20 cellular contexts compared by ENCODE assay signal in genomic region chr4:54852602-54853001, GRCh38.
DNase-seq lines count a peak whose midpoint lies in the region; ATAC-seq, FAIRE-seq and TF ChIP-seq lines count a peak whose summit lies in the region.
"Had no signal": no experiment of that assay in that cellular context is flagged by ENCODE, and none has a peak within 500 bp of the region (broad histone marks: within the 10 kb centered on the region; RNA-seq: fewer than 3 reads in every experiment).

No MANE protein-coding gene starts in this region.

- in situ Hi-C loops in K562 (cut with MboI) = no loop called here

- peak; percentile 37 for ATAC-seq in activated CD8-positive, alpha-beta T cell treated with anti-CD3 and anti-CD28 coated beads for 36 hours
- ATAC-seq in activated CD8-positive, alpha-beta T cell treated with anti-CD3 and anti-CD28 coated beads, Interleukin-2, amount 10 ng/mL, durations not matched to agents 7 days and 5 days = no peak
- ATAC-seq in K562 (peak; percentile 57), HG03025 (IDR thresholded peaks at IDR 0.05; ENCODE audit: low FRiP score, unreplicated experiment) (no peak), left ventricle myocardium superior (no peak)
- ATAC-seq: CD8-positive, alpha-beta T cell had no signal

- intact Hi-C loops in activated CD8-positive, alpha-beta T cell treated with anti-CD3 and anti-CD28 coated beads for 36 hours (cut with micrococcal nuclease) = no loop called here
- intact Hi-C loops in K562 (cut with micrococcal nuclease) = no loop called here
- intact Hi-C loops in left ventricle myocardium superior (cut with micrococcal nuclease) = no loop called here

- H3K36me3 ChIP-seq in K562 (ENCODE audit: control insufficient read depth, insufficient read depth, low read length) = no peaks in the 10 kb centered on the region

- H3K4me1 ChIP-seq in K562 (replicated peaks in 1 of 2; ENCODE audit: control insufficient read depth in 2 of 2, insufficient read depth in 2 of 2, low read length in 2 of 2) = no peaks in the 10 kb centered on the region

- no peak overlapping the region for H3K27ac Mint-ChIP-seq in activated CD8-positive, alpha-beta T cell treated with anti-CD3 and anti-CD28 coated beads for 36 hours
- no peak overlapping the region for H3K27ac Mint-ChIP-seq in activated CD8-positive, alpha-beta T cell treated with anti-CD3 and anti-CD28 coated beads, Interleukin-2, amount 10 ng/mL, durations not matched to agents 7 days and 5 days
- H3K27ac Mint-ChIP-seq: CD14-positive monocyte; CD8-positive, alpha-beta T cell; IgD-negative memory B cell had no signal

- TF ChIP-seq CTCF in activated CD8-positive, alpha-beta T cell treated with anti-CD3 and anti-CD28 coated beads for 36 hours (IDR thresholded peaks at IDR 0.05) = no peak
- TF ChIP-seq CTCF in K562 (IDR thresholded peaks at IDR 0.05 in 2 of 3, conservative IDR thresholded peaks at IDR 0.05 in 1 of 3; ENCODE audit: insufficient read depth in 2 of 3, low read depth in 1 of 3, low read length in 3 of 3) = no peak

- whole genome bisulfite sequencing in K562 (ENCODE audit: insufficient coverage, low coverage, missing lambda C conversion rate) = 4% methylated on average over 2 of the region's 2 CpGs

- BruUV-seq in K562 (replicated peaks; lab: Mats Ljungman, UMichigan) = no TSS peak

- H3K4me3 ChIP-seq in K562 = no peak overlapping the region

- TF ChIP-seq POLR2A in K562 (conservative IDR thresholded peaks at IDR 0.05) (no peak), H54 (IDR thresholded peaks at IDR 0.05; ENCODE audit: low read depth, low read length) (no peak)

- no peak overlapping the region for H2AFZ ChIP-seq in K562 (ENCODE audit: low read depth, low read length)

- no peaks in the 10 kb centered on the region for H3K9me3 Mint-ChIP-seq in activated CD8-positive, alpha-beta T cell treated with anti-CD3 and anti-CD28 coated beads for 36 hours
- H3K9me3 Mint-ChIP-seq in activated CD8-positive, alpha-beta T cell treated with anti-CD3 and anti-CD28 coated beads, Interleukin-2, amount 10 ng/mL, durations not matched to agents 7 days and 5 days (ENCODE audit: insufficient read depth) = no peaks in the 10 kb centered on the region
- H3K9me3 Mint-ChIP-seq: CD8-positive, alpha-beta T cell; IgD-negative memory B cell had no signal

- TF ChIP-seq RAD21 in K562 (CRISPR knock-in tag; conservative IDR thresholded peaks at IDR 0.05 in 1 of 2, IDR thresholded peaks at IDR 0.05 in 1 of 2) = no peak

- no peaks in the 10 kb centered on the region for H3K9me3 ChIP-seq in K562 (replicated peaks; ENCODE audit: control insufficient read depth, insufficient read depth, low read depth, low read length)

- POLR2A ChIA-PET in activated CD8-positive, alpha-beta T cell treated with anti-CD3 and anti-CD28 coated beads for 36 hours (lab: Charles Lee) = no interaction called here
- POLR2A ChIA-PET in activated CD8-positive, alpha-beta T cell treated with anti-CD3 and anti-CD28 coated beads, Interleukin-2, amount 10 ng/mL, durations not matched to agents 7 days and 5 days (lab: Charles Lee) = no interaction called here
- POLR2A ChIA-PET in K562 (lab: Yijun Ruan, JAX) = no interaction called here

- no peak overlapping the region for H3K9ac ChIP-seq in K562 (ENCODE audit: insufficient read depth in 1 of 2, low read depth in 2 of 2, low read length in 2 of 2)

- no peak for TF ChIP-seq EP300 in K562 (IDR thresholded peaks at IDR 0.05; ENCODE audit: low read length)

- no peaks in the 10 kb centered on the region for H3K27me3 Mint-ChIP-seq in activated CD8-positive, alpha-beta T cell treated with anti-CD3 and anti-CD28 coated beads for 36 hours
- H3K27me3 Mint-ChIP-seq in activated CD8-positive, alpha-beta T cell treated with anti-CD3 and anti-CD28 coated beads, Interleukin-2, amount 10 ng/mL, durations not matched to agents 7 days and 5 days (ENCODE audit: low read depth) = no peaks in the 10 kb centered on the region

- DNase-seq in activated CD8-positive, alpha-beta T cell treated with anti-CD3 and anti-CD28 coated beads for 36 hours = peak; percentile 2
- DNase-seq in activated CD8-positive, alpha-beta T cell treated with anti-CD3 and anti-CD28 coated beads, Interleukin-2, amount 10 ng/mL, durations not matched to agents 7 days and 5 days = no peak
- DNase-seq in K562 (ENCODE audit: extremely low read depth in 1 of 4, low spot score in 3 of 4) (peak; percentile 5 to 26 (median 15)), substantia nigra (lab: John Stamatoyannopoulos, UW) (no peak), left ventricle myocardium superior (no peak), H54 (ENCODE audit: insufficient read length, low spot score) (no peak)
- DNase-seq: CD8-positive, alpha-beta T cell; COR-L47; DMS153; DMS79 treated with DMSO at 0.1 percent for 48 hours; EL; GOT3; HCEC 1CT had no signal

- H3K9me1 ChIP-seq in K562 (ENCODE audit: control insufficient read depth, insufficient read depth, low read length) = no peaks in the 10 kb centered on the region

- CTCF ChIA-PET in activated CD8-positive, alpha-beta T cell treated with anti-CD3 and anti-CD28 coated beads for 36 hours (lab: Charles Lee) = no interaction called here
- CTCF ChIA-PET in activated CD8-positive, alpha-beta T cell treated with anti-CD3 and anti-CD28 coated beads, Interleukin-2, amount 10 ng/mL, durations not matched to agents 7 days and 5 days (lab: Charles Lee) = no interaction called here
- CTCF ChIA-PET in K562 (lab: Yijun Ruan, JAX; ENCODE audit: low intra/inter-chr PET ratio) = no interaction called here

- no peak overlapping the region for H3K4me3 Mint-ChIP-seq in activated CD8-positive, alpha-beta T cell treated with anti-CD3 and anti-CD28 coated beads for 36 hours
- no peak overlapping the region for H3K4me3 Mint-ChIP-seq in activated CD8-positive, alpha-beta T cell treated with anti-CD3 and anti-CD28 coated beads, Interleukin-2, amount 10 ng/mL, durations not matched to agents 7 days and 5 days
- H3K4me3 Mint-ChIP-seq: CD14-positive monocyte; CD8-positive, alpha-beta T cell; IgD-negative memory B cell had no signal

- H3K27ac ChIP-seq in K562 (ENCODE audit: extremely low read depth, low read depth, low read length) (no peak overlapping the region), substantia nigra (ENCODE audit: low read depth, low read length, poor library complexity, severe bottlenecking) (peak overlapping the region; percentile 16)
- H3K27ac ChIP-seq: 22Rv1 had no signal

- 0 out of 5 replicates have a peak, but pooled peaks cover 0 to 3% of the 10 kb centered on the region in 2 experiments for H3K27me3 ChIP-seq in K562 (ENCODE audit: control insufficient read depth in 2 of 2, insufficient read depth in 2 of 2, low read length in 2 of 2)

- H3K36me3 Mint-ChIP-seq in activated CD8-positive, alpha-beta T cell treated with anti-CD3 and anti-CD28 coated beads for 36 hours (ENCODE audit: low read depth) = no peaks in the 10 kb centered on the region
- no peaks in the 10 kb centered on the region for H3K36me3 Mint-ChIP-seq in activated CD8-positive, alpha-beta T cell treated with anti-CD3 and anti-CD28 coated beads, Interleukin-2, amount 10 ng/mL, durations not matched to agents 7 days and 5 days (ENCODE audit: low read depth)
- H3K36me3 Mint-ChIP-seq: CD14-positive monocyte; CD8-positive, alpha-beta T cell had no signal

- no peak overlapping the region for H3K4me2 ChIP-seq in K562 (ENCODE audit: insufficient read depth, low read length)

- H3K4me1 Mint-ChIP-seq in activated CD8-positive, alpha-beta T cell treated with anti-CD3 and anti-CD28 coated beads for 36 hours (ENCODE audit: low read depth) = no peaks in the 10 kb centered on the region
- no peaks in the 10 kb centered on the region for H3K4me1 Mint-ChIP-seq in activated CD8-positive, alpha-beta T cell treated with anti-CD3 and anti-CD28 coated beads, Interleukin-2, amount 10 ng/mL, durations not matched to agents 7 days and 5 days (ENCODE audit: low read depth)
- H3K4me1 Mint-ChIP-seq: CD14-positive monocyte, IgD-negative memory B cell had no signal

- FAIRE-seq in K562 (lab: Jason Lieb, UNC) (no peak), H54 (lab: Jason Lieb, UNC) (no peak)
- FAIRE-seq: D721Med, G401.6, GM12891 had no signal

- H3K79me2 ChIP-seq in K562 (ENCODE audit: control insufficient read depth, insufficient read depth, low read length) = no peaks in the 10 kb centered on the region

- H4K20me1 ChIP-seq in K562 (replicated peaks; ENCODE audit: control insufficient read depth, insufficient read depth, low read length) = no peaks in the 10 kb centered on the region

TF ChIP-seq in K562, 482 proteins besides CTCF, POLR2A, EP300 and RAD21:
- TF ChIP-seq, protein P1, sequence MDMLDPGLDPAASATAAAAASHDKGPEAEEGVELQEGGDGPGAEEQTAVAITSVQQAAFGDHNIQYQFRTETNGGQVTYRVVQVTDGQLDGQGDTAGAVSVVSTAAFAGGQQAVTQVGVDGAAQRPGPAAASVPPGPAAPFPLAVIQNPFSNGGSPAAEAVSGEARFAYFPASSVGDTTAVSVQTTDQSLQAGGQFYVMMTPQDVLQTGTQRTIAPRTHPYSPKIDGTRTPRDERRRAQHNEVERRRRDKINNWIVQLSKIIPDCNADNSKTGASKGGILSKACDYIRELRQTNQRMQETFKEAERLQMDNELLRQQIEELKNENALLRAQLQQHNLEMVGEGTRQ (CRISPR knock-in tag; IDR thresholded peaks at IDR 0.05) = peak; percentile 86
- TF ChIP-seq NELFE (IDR thresholded peaks at IDR 0.05; ENCODE audit: insufficient read depth, insufficient read length) (no peak), ATF7 (IDR thresholded peaks at IDR 0.05) (0 out of 2 replicates have a peak, but pooled peaks have one; percentile 18), RAD51 (IDR thresholded peaks at IDR 0.05; ENCODE audit: borderline replicate concordance, low read depth) (peak; percentile 39; the same call in 1 of the 2 replicates), RBFOX2 (IDR thresholded peaks at IDR 0.05; ENCODE audit: low read depth, low read length) (no peak), ZNF239 (CRISPR knock-in tag; IDR thresholded peaks at IDR 0.05) (no peak)
- TF ChIP-seq, protein P2, sequence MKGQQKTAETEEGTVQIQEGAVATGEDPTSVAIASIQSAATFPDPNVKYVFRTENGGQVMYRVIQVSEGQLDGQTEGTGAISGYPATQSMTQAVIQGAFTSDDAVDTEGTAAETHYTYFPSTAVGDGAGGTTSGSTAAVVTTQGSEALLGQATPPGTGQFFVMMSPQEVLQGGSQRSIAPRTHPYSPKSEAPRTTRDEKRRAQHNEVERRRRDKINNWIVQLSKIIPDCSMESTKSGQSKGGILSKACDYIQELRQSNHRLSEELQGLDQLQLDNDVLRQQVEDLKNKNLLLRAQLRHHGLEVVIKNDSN (CRISPR knock-in tag; IDR thresholded peaks at IDR 0.05) = peak; percentile 71

Comparison
In these comparisons a context has a peak if more than half of its experiments do, and no peak if none do; other contexts are left out.
1. ATAC-seq: peak in activated CD8-positive, alpha-beta T cell treated with anti-CD3 and anti-CD28 coated beads for 36 hours (single experiment) and K562 (single experiment); none in activated CD8-positive, alpha-beta T cell treated with anti-CD3 and anti-CD28 coated beads, Interleukin-2, amount 10 ng/mL, durations not matched to agents 7 days and 5 days (single experiment), HG03025 (single experiment) and left ventricle myocardium superior (single experiment).
2. DNase-seq: peak in activated CD8-positive, alpha-beta T cell treated with anti-CD3 and anti-CD28 coated beads for 36 hours (single experiment) and K562 (4 of 4); none in activated CD8-positive, alpha-beta T cell treated with anti-CD3 and anti-CD28 coated beads, Interleukin-2, amount 10 ng/mL, durations not matched to agents 7 days and 5 days (single experiment), substantia nigra (0 of 49), left ventricle myocardium superior (single experiment) and H54 (single experiment).